ENCODE assay signal across 8 cellular contexts in the genomic region with DNA sequence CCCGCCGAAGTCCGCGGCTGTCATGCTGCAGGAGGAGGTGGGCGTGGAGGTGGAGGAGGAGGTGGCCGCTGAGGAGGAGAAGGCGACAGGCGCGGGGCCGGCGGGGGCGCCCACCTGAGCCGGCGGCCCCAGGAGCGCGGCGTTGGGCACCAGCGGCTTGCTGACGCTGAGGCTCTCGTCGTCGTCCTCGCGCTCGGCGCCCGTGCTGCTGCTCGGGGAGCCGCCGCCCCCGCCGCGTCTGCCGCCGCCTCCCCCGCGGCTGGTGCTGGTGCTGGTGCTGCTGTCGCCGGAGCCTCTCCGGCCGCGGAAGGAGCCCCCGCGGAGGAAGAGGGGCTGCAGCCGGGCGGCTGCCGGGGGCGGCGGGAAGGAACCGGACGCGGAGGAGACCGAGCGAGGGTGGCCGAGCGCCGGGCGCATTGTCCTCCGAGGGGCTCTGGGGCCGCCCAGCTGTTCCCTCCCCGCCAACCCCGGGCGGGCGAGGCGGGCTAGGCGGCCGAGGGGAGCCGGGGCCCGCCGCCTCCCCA. TPM values are rescaled to one million over a fixed set of nuclear protein-coding genes. Genes with fewer than 3 reads are reported as not detected.
DNase-seq lines count a peak whose midpoint lies in the region; ATAC-seq, FAIRE-seq and TF ChIP-seq lines count a peak whose summit lies in the region.

No MANE protein-coding gene starts in this region.

- H3K4me1 ChIP-seq in astrocyte (ENCODE audit: insufficient read depth, low read length) (peaks cover 4% of the 10 kb centered on the region), uterus (peaks cover 0 to 14% of the 10 kb centered on the region in 2 donors)

- H3K9me3 Mint-ChIP-seq in astrocyte (ENCODE audit: unreplicated experiment) (no peaks in the 10 kb centered on the region), type B pancreatic cell (no peaks in the 10 kb centered on the region)

- no peak overlapping the region for H3K27ac Mint-ChIP-seq in astrocyte (ENCODE audit: unreplicated experiment)
- H3K27ac Mint-ChIP-seq in type B pancreatic cell, result no peak overlapping the region

- DNase-seq in Ammon's horn (ENCODE audit: low spot score) (peak; percentile 44), astrocyte (ENCODE audit: low read depth) (no peak), lower leg skin (ENCODE audit: low spot score in 2 of 2) (no peak), uterus (no peak), type B pancreatic cell (ENCODE audit: extremely low spot score, unreplicated experiment) (no peak), HPDE6-E6E7 (ENCODE audit: extremely low spot score) (no peak), T-helper 9 cell (no peak)

- no peak for TF ChIP-seq CTCF in astrocyte (IDR thresholded peaks at IDR 0.05; ENCODE audit: insufficient read depth, low read depth, low read length)
- TF ChIP-seq CTCF in lower leg skin (IDR thresholded peaks at IDR 0.05), result no peak
- TF ChIP-seq CTCF in uterus (IDR thresholded peaks at IDR 0.05), result no peak
- TF ChIP-seq CTCF in type B pancreatic cell (conservative IDR thresholded peaks at IDR 0.05), result no peak

- H3K4me2 ChIP-seq in astrocyte (ENCODE audit: low read length), result peak overlapping the region; percentile 88

- peaks cover 9% of the 10 kb centered on the region for H3K4me1 Mint-ChIP-seq in astrocyte (ENCODE audit: low read depth, unreplicated experiment)
- H3K4me1 Mint-ChIP-seq in type B pancreatic cell (ENCODE audit: unreplicated experiment), result no peaks in the 10 kb centered on the region

- peak overlapping the region; percentile 34 for H2AFZ ChIP-seq in astrocyte (ENCODE audit: low read depth, low read length)

- H3K27ac ChIP-seq in astrocyte (ENCODE audit: low read depth, low read length), result no peak overlapping the region
- no peak overlapping the region for H3K27ac ChIP-seq in uterus

- peaks cover 4% of the 10 kb centered on the region for H4K20me1 ChIP-seq in astrocyte (ENCODE audit: insufficient read depth, low read length)

- ATAC-seq in HG02678 (IDR thresholded peaks at IDR 0.05; ENCODE audit: unreplicated experiment), result peak; percentile 19

- no peak overlapping the region for H3K9ac ChIP-seq in astrocyte (ENCODE audit: low read length)

- no peak for FAIRE-seq in astrocyte (lab: Jason Lieb, UNC)

- H3K27me3 ChIP-seq in astrocyte (ENCODE audit: insufficient read depth, low read length) (peaks cover 6% of the 10 kb centered on the region), uterus (peaks cover 8 to 11% of the 10 kb centered on the region in 2 donors)

- 1 to 2% methylated on average over 28 to 29 of the region's 70 CpGs for WGBS in lower leg skin, 2 donors

- no peaks in the 10 kb centered on the region for H3K36me3 Mint-ChIP-seq in astrocyte (ENCODE audit: low read depth, unreplicated experiment)
- no peaks in the 10 kb centered on the region for H3K36me3 Mint-ChIP-seq in type B pancreatic cell

- no peaks in the 10 kb centered on the region for H3K79me2 ChIP-seq in astrocyte (ENCODE audit: insufficient read depth, low read length)

- no peaks in the 10 kb centered on the region for H3K9me3 ChIP-seq in astrocyte (ENCODE audit: insufficient read depth, low read depth, low read length)
- H3K9me3 ChIP-seq in uterus, result no peaks in the 10 kb centered on the region

- intact Hi-C loops in lower leg skin (cut with DNase I; ENCODE audit: low total_unique reads), result no loop called here
- intact Hi-C loops in uterus (cut with DNase I; ENCODE audit: low total_unique reads), result no loop called here

- peaks cover 12% of the 10 kb centered on the region for H3K27me3 Mint-ChIP-seq in astrocyte (ENCODE audit: low read depth, unreplicated experiment)
- H3K27me3 Mint-ChIP-seq in type B pancreatic cell, result peaks cover 50% of the 10 kb centered on the region

- H3K4me3 Mint-ChIP-seq in astrocyte (ENCODE audit: unreplicated experiment), result no peak overlapping the region
- H3K4me3 Mint-ChIP-seq in type B pancreatic cell, result no peak overlapping the region

- H3K4me3 ChIP-seq in astrocyte (ENCODE audit: insufficient read depth, low read depth, low read length) (peak overlapping the region; percentile 42), lower leg skin (ENCODE audit: low read depth, poor library complexity, severe bottlenecking) (peak overlapping the region; percentile 30), uterus (peak overlapping the region; percentile 20 to 28)

- TF ChIP-seq POLR2A in lower leg skin (IDR thresholded peaks at IDR 0.05), result no peak
- no peak for TF ChIP-seq POLR2A in uterus (IDR thresholded peaks at IDR 0.05)

- H3K36me3 ChIP-seq in astrocyte (ENCODE audit: insufficient read depth, low read length), result no peaks in the 10 kb centered on the region
- H3K36me3 ChIP-seq in uterus, result no peaks in the 10 kb centered on the region

RNA-seq across cellular contexts. Expression of gene TMEM121B, which starts 0.4 kb away (rescaled TPM):
- total RNA-seq in astrocyte (1.6 and 1.9 TPM in 2 replicates), lower leg skin (1 to 10 TPM in 2 of 4 donors, under 1 TPM in 2; 0.53 to 2.6 (median 1.0) TPM), uterus (under 1 TPM in 3 of 4 donors, not detected in 1; 0.26 to 0.49 (median 0.35) TPM), type B pancreatic cell (ENCODE audit: low replicate concordance) (2.9 TPM in 2 replicates)

RNA-seq across cellular contexts. Expression of gene IL17RA, which starts 36.0 kb away (rescaled TPM):
- total RNA-seq in astrocyte (21.5 and 26.7 TPM in 2 replicates), lower leg skin (10 to 100 TPM; 17.6 to 30.6 (median 21.3) TPM), uterus (10 to 100 TPM in 1 of 4 donors, 1 to 10 TPM in 3; 2.6 to 19.3 (median 6.2) TPM), type B pancreatic cell (ENCODE audit: low replicate concordance) (8.0 and 10.8 TPM in 2 replicates)

RNA-seq across cellular contexts. Expression of gene HDHD5, which starts 38.3 kb away (rescaled TPM):
- 27.6 and 28.8 TPM in 2 replicates for total RNA-seq in astrocyte
- 10 to 100 TPM; 36.8 to 50.4 (median 39.7) TPM for total RNA-seq in lower leg skin
- 10 to 100 TPM in 3 of 4 donors, 1 to 10 TPM in 1; 7.4 to 43.0 (median 28.9) TPM for total RNA-seq in uterus
- total RNA-seq in type B pancreatic cell (ENCODE audit: low replicate concordance), result 25.3 and 40.1 TPM in 2 replicates
